Comparison of ENCODE assay signal across 9 cellular contexts in the genomic region with DNA sequence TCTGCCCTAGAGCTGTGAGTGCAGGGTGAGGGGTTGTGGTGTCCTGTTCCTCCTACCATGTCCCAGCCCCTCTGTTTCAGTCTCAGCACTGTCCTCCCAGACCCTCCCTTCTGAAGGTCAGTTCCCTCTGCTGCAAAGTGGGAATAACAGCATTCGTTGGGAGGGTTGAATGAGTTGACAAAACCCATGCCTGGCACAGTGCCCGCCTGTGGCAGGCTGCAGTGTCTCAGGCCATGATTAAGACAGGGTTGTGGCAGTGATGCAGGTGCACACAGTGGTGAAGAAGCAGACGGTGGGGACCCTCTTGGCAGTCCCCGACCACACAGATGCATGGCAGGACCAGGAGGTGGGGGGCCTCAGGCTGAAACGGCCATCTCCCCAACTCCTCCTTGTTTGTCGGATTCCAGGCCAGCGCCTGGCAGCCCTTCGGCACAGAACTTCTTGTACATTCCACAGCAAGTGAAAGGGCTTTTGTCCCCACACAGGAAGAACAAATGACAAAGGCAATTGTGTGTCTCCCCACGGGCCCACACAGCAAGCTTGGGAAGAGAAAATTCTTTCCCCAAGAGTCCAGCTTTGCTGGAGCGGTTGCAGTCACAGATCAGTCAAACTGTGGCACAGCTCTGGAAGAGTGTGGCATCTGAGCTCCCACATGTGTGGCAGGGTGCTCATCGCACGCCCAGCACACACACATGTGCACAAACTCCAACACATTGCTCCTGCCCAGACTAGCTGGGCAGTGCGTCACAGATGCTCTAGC. TPM values are rescaled to one million over a fixed set of nuclear protein-coding genes. Genes with fewer than 3 reads are reported as not detected.
DNase-seq lines count a peak whose midpoint lies in the region; ATAC-seq and TF ChIP-seq lines count a peak whose summit lies in the region.
"Had no signal": no experiment of that assay in that cellular context is flagged by ENCODE, and none has a peak within 500 bp of the region (broad histone marks: within the 10 kb centered on the region; RNA-seq: fewer than 3 reads in every experiment).

No MANE protein-coding gene starts in this region.

- peaks cover 0 to 5% of the 10 kb centered on the region in 2 donors for H3K4me1 Mint-ChIP-seq in natural killer cell
- H3K4me1 Mint-ChIP-seq in activated T-helper 1 cell treated with anti-CD3 and anti-CD28 coated beads, Interleukin-12 subunit alpha, Interleukin-12 subunit beta, Interleukin-2, Interleukin-4 antibody, amounts not matched to agents 30 ng/mL and 10 ng/mL and 1 ng/mL, durations not matched to agents 14 hours and 24 hours and 36 hours (ENCODE audit: low read depth) = no peaks in the 10 kb centered on the region

- H3K9me3 Mint-ChIP-seq in natural killer cell = no peaks in the 10 kb centered on the region
- H3K9me3 Mint-ChIP-seq in activated T-helper 1 cell treated with anti-CD3 and anti-CD28 coated beads, Interleukin-12 subunit alpha, Interleukin-12 subunit beta, Interleukin-2, Interleukin-4 antibody, amounts not matched to agents 30 ng/mL and 10 ng/mL and 1 ng/mL, durations not matched to agents 14 hours and 24 hours and 36 hours = no peaks in the 10 kb centered on the region

- TF ChIP-seq POLR2A in body of pancreas (IDR thresholded peaks at IDR 0.05) = peak in 1 of 3 donors; percentile 11

- no peak for TF ChIP-seq CTCF in body of pancreas (IDR thresholded peaks at IDR 0.05)
- no peak for TF ChIP-seq CTCF in natural killer cell (IDR thresholded peaks at IDR 0.05)

- 52 to 54% methylated on average over 4 to 13 of the region's 13 CpGs for WGBS in body of pancreas, 2 donors

- H3K4me1 ChIP-seq in body of pancreas = peaks cover 27% of the 10 kb centered on the region

- no peaks in the 10 kb centered on the region for H3K9me3 ChIP-seq in body of pancreas
- H3K9me3 ChIP-seq: SJCRH30 had no signal

- no peak overlapping the region for H3K4me3 Mint-ChIP-seq in natural killer cell
- no peak overlapping the region for H3K4me3 Mint-ChIP-seq in activated T-helper 1 cell treated with anti-CD3 and anti-CD28 coated beads, Interleukin-12 subunit alpha, Interleukin-12 subunit beta, Interleukin-2, Interleukin-4 antibody, amounts not matched to agents 30 ng/mL and 10 ng/mL and 1 ng/mL, durations not matched to agents 14 hours and 24 hours and 36 hours

- peaks cover 0 to 2% of the 10 kb centered on the region in 2 donors for H3K27me3 Mint-ChIP-seq in natural killer cell (ENCODE audit: low read depth in 2 of 2)
- H3K27me3 Mint-ChIP-seq in activated T-helper 1 cell treated with anti-CD3 and anti-CD28 coated beads, Interleukin-12 subunit alpha, Interleukin-12 subunit beta, Interleukin-2, Interleukin-4 antibody, amounts not matched to agents 30 ng/mL and 10 ng/mL and 1 ng/mL, durations not matched to agents 14 hours and 24 hours and 36 hours (ENCODE audit: insufficient read depth) = peaks cover 12% of the 10 kb centered on the region

- intact Hi-C loops in body of pancreas (cut with DNase I) (no loop called here), natural killer cell (cut with micrococcal nuclease) (no loop called here)
- intact Hi-C loops in activated T-helper 1 cell treated with anti-CD3 and anti-CD28 coated beads, Interleukin-12 subunit alpha, Interleukin-12 subunit beta, Interleukin-2, Interleukin-4 antibody, amounts not matched to agents 30 ng/mL and 10 ng/mL and 1 ng/mL, durations not matched to agents 14 hours and 24 hours and 36 hours (cut with micrococcal nuclease) = no loop called here

- ATAC-seq in GM19328 (IDR thresholded peaks at IDR 0.05; ENCODE audit: unreplicated experiment) = peak; percentile 12
- peak; percentile 22 for ATAC-seq in HG03135 (IDR thresholded peaks at IDR 0.05; ENCODE audit: unreplicated experiment)
- peak; percentile 72 for ATAC-seq in body of pancreas
- ATAC-seq in natural killer cell = peak in 2 of 3 donors; percentile 5 to 74

- DNase-seq in body of pancreas (peak; percentile 30 to 59 (median 47)), natural killer cell (no peak), NCI-H748 treated with DMSO at 0.1 percent for 48 hours (lab: John Stamatoyannopoulos, UW) (no peak), NCI-H146 (lab: John Stamatoyannopoulos, UW) (no peak), DMS153 treated with DMSO at 0.1 percent for 48 hours (lab: John Stamatoyannopoulos, UW; ENCODE audit: unreplicated experiment) (no peak)
- DNase-seq in activated T-helper 1 cell treated with anti-CD3 and anti-CD28 coated beads, Interleukin-12 subunit alpha, Interleukin-12 subunit beta, Interleukin-2, Interleukin-4 antibody, amounts not matched to agents 30 ng/mL and 10 ng/mL and 1 ng/mL, durations not matched to agents 14 hours and 24 hours and 36 hours (ENCODE audit: low spot score) = no peak

- H3K36me3 Mint-ChIP-seq in natural killer cell = no peaks in the 10 kb centered on the region
- H3K36me3 Mint-ChIP-seq in activated T-helper 1 cell treated with anti-CD3 and anti-CD28 coated beads, Interleukin-12 subunit alpha, Interleukin-12 subunit beta, Interleukin-2, Interleukin-4 antibody, amounts not matched to agents 30 ng/mL and 10 ng/mL and 1 ng/mL, durations not matched to agents 14 hours and 24 hours and 36 hours (ENCODE audit: low read depth) = no peaks in the 10 kb centered on the region

- H3K27me3 ChIP-seq in body of pancreas = no peaks in the 10 kb centered on the region
- H3K27me3 ChIP-seq: SJCRH30 had no signal

- H3K27ac Mint-ChIP-seq in natural killer cell = no peak overlapping the region
- no peak overlapping the region for H3K27ac Mint-ChIP-seq in activated T-helper 1 cell treated with anti-CD3 and anti-CD28 coated beads, Interleukin-12 subunit alpha, Interleukin-12 subunit beta, Interleukin-2, Interleukin-4 antibody, amounts not matched to agents 30 ng/mL and 10 ng/mL and 1 ng/mL, durations not matched to agents 14 hours and 24 hours and 36 hours

- no peaks in the 10 kb centered on the region for H3K36me3 ChIP-seq in body of pancreas (replicated peaks in 1 of 2; ENCODE audit: insufficient read depth in 1 of 2, low read depth in 2 of 2)
- H3K36me3 ChIP-seq: SJCRH30 had no signal

- H3K27ac ChIP-seq in body of pancreas = peak overlapping the region; percentile 63 to 80 (median 75)
- H3K27ac ChIP-seq: SJCRH30 had no signal

- H3K4me3 ChIP-seq in body of pancreas = no peak overlapping the region
- H3K4me3 ChIP-seq: SJCRH30 had no signal

RNA-seq across cellular contexts. Expression of a gene that starts 58.1 kb away (rescaled TPM):
- 10 to 100 TPM; 74.8 to 87.7 TPM for total RNA-seq in body of pancreas
- total RNA-seq in natural killer cell = not detected
- total RNA-seq in activated T-helper 1 cell treated with anti-CD3 and anti-CD28 coated beads, Interleukin-12 subunit alpha, Interleukin-12 subunit beta, Interleukin-2, Interleukin-4 antibody, amounts not matched to agents 30 ng/mL and 10 ng/mL and 1 ng/mL, durations not matched to agents 14 hours and 24 hours and 36 hours = 0.29 TPM in 1 of 2 replicates, not detected in the other

Comparison
In these comparisons a context has a peak if more than half of its experiments do, and no peak if none do; other contexts are left out.
1. ATAC-seq: peak in every context shown above with its lines; median percentile 72 in body of pancreas; 40 in natural killer cell; 22 in HG03135; 12 in GM19328.
2. DNase-seq: peak in body of pancreas (4 of 4); none in natural killer cell (single experiment), NCI-H748 treated with DMSO at 0.1 percent for 48 hours (single experiment), NCI-H146 (single experiment), activated T-helper 1 cell treated with anti-CD3 and anti-CD28 coated beads, Interleukin-12 subunit alpha, Interleukin-12 subunit beta, Interleukin-2, Interleukin-4 antibody, amounts not matched to agents 30 ng/mL and 10 ng/mL and 1 ng/mL, durations not matched to agents 14 hours and 24 hours and 36 hours (single experiment) and DMS153 treated with DMSO at 0.1 percent for 48 hours (single experiment).
3. RNA of a gene that starts 58.1 kb away (total RNA-seq): 74.8 to 87.7 TPM in body of pancreas; 0.29 TPM in activated T-helper 1 cell treated with anti-CD3 and anti-CD28 coated beads, Interleukin-12 subunit alpha, Interleukin-12 subunit beta, Interleukin-2, Interleukin-4 antibody, amounts not matched to agents 30 ng/mL and 10 ng/mL and 1 ng/mL, durations not matched to agents 14 hours and 24 hours and 36 hours and not detected in natural killer cell; every median in the first group is over 10 times any median in the second.